Comparison of ENCODE assay signal across 1 cellular context in genomic region chr19:38869160-38869835, GRCh38.
TF ChIP-seq lines count a peak whose summit lies in the region.

No MANE protein-coding gene starts in this region.

TF ChIP-seq in GM12878, 131 proteins besides CTCF, POLR2A, EP300 and RAD21 (continued from another document):
- TF ChIP-seq IRF5 (IDR thresholded peaks at IDR 0.05; ENCODE audit: borderline replicate concordance) (no peak), SP1 (IDR thresholded peaks at IDR 0.05; ENCODE audit: low read depth, low read length) (no peak), EZH2 (IDR thresholded peaks at IDR 0.05; ENCODE audit: borderline replicate concordance, control insufficient read depth, low read depth, low read length) (no peak), ZBED1 (IDR thresholded peaks at IDR 0.05; ENCODE audit: borderline replicate concordance) (no peak), NBN (IDR thresholded peaks at IDR 0.05) (no peak; the same call in 1 of the 2 replicates), PRDM15 (CRISPR knock-in tag; IDR thresholded peaks at IDR 0.05) (no peak), CEBPB (IDR thresholded peaks at IDR 0.05; ENCODE audit: borderline replicate concordance in 1 of 2, low read depth in 2 of 2, low read length in 2 of 2) (no peak), SMAD1 (IDR thresholded peaks at IDR 0.05; ENCODE audit: low read depth, partially characterized antibody) (no peak), CUX1 (IDR thresholded peaks at IDR 0.05; ENCODE audit: insufficient replicate concordance, low read depth, low read length) (no peak), RB1 (IDR thresholded peaks at IDR 0.05; ENCODE audit: borderline replicate concordance) (no peak), RUNX3 (IDR thresholded peaks at IDR 0.05; ENCODE audit: low read length) (no peak), SREBF2 (IDR thresholded peaks at IDR 0.05; ENCODE audit: low read length) (no peak), FOXM1 (IDR thresholded peaks at IDR 0.05; ENCODE audit: low read depth, low read length) (no peak), ASH2L (IDR thresholded peaks at IDR 0.05; ENCODE audit: borderline replicate concordance, low read depth) (no peak), TAF1 (IDR thresholded peaks at IDR 0.05; ENCODE audit: borderline replicate concordance, low read depth, low read length) (no peak), PKNOX1 (IDR thresholded peaks at IDR 0.05) (no peak), NR2F1 (conservative IDR thresholded peaks at IDR 0.05) (peak; percentile 68), CHD2 (IDR thresholded peaks at IDR 0.05; ENCODE audit: borderline replicate concordance, low read depth, low read length) (no peak), ZNF687 (IDR thresholded peaks at IDR 0.05) (peak; percentile 53), KAT2A (conservative IDR thresholded peaks at IDR 0.05; ENCODE audit: control insufficient read depth, low read depth, low read length) (no peak), NFYA (IDR thresholded peaks at IDR 0.05; ENCODE audit: borderline replicate concordance, low read depth, low read length) (no peak), NR2C2 (IDR thresholded peaks at IDR 0.05; ENCODE audit: borderline replicate concordance, control insufficient read depth, insufficient read length, low read depth) (no peak), BRCA1 (IDR thresholded peaks at IDR 0.05; ENCODE audit: low read depth, low read length) (no peak), RFX5 (IDR thresholded peaks at IDR 0.05; ENCODE audit: low read depth, low read length) (no peak), SMARCA5 (IDR thresholded peaks at IDR 0.05) (no peak), USF2 (IDR thresholded peaks at IDR 0.05; ENCODE audit: borderline replicate concordance, low read depth, low read length) (peak; percentile 14; the same call in 1 of the 2 replicates), SUPT20H (IDR thresholded peaks at IDR 0.05; ENCODE audit: borderline replicate concordance, control insufficient read depth, low read depth, low read length) (no peak), IKZF1 (conservative IDR thresholded peaks at IDR 0.05) (peak; percentile 60; the same call in 1 of the 2 replicates), POLR2AphosphoS2 (IDR thresholded peaks at IDR 0.05; ENCODE audit: low read depth, low read length) (no peak), TARDBP (IDR thresholded peaks at IDR 0.05; ENCODE audit: borderline replicate concordance) (no peak)
TF ChIP-seq in GM12878: peak in this region for 12.
